Comparison of ENCODE assay signal across 10 cellular contexts in the genomic region with DNA sequence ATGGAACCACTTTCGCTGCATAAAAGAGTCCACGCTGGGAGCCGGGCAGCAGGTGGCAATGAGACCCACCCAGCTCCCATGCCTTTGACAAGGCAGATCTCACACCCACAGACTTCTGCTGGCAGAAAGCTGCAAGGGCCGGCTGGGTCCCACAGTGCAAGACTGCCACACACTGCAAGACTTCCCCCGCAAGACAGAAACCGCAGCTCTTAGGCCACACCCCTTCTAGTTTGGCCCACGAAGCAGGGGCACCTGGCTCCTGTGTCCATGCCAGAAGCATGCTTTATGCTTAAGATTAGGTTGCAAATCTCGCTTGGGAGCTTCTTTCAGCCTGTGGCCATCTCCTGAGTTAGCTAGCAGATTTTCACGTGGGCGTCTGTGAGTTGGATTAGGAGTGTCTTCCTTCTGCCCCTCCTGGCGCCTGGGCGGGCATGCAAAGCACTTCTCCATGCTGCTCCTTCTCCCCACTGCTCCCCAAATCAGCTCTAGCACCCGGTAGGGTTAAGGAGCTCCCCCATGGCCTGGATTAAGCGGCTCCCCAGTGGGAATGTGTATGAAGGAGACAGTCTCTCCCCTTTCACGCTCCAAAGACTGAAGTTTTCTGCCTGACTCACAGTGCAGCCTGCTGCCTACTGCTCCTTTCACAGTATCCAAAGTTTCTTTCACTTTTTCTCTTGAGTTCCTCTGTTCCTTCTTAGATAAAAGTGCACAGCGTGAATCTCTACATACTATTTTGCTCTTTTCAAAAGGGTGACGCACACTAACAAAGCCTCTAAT. TPM values are rescaled to one million over a fixed set of nuclear protein-coding genes. Genes with fewer than 3 reads are reported as not detected.
DNase-seq lines count a peak whose midpoint lies in the region; ATAC-seq and TF ChIP-seq lines count a peak whose summit lies in the region.
"Had no signal": no experiment of that assay in that cellular context is flagged by ENCODE, and none has a peak within 500 bp of the region (broad histone marks: within the 10 kb centered on the region; RNA-seq: fewer than 3 reads in every experiment).

No MANE protein-coding gene starts in this region.

- H3K27me3 ChIP-seq in SJCRH30, result no peaks in the 10 kb centered on the region
- no peaks in the 10 kb centered on the region for H3K27me3 ChIP-seq in cardiac muscle cell
- H3K27me3 ChIP-seq in gastrocnemius medialis, result no peaks in the 10 kb centered on the region

- in situ Hi-C loops in gastrocnemius medialis (cut with MboI; ENCODE audit: low sequenced_read_pairs in 4 of 4), result loop anchor here in 1 of 4 donors (25.0 kb wide), 1 partner anchor 1118 kb away; no protein-coding TSS in a partner anchor

- TF ChIP-seq CTCF in cardiac muscle cell (IDR thresholded peaks at IDR 0.05; ENCODE audit: low read depth, low read length) (no peak), gastrocnemius medialis (IDR thresholded peaks at IDR 0.05 in 4 of 5, conservative IDR thresholded peaks at IDR 0.05 in 1 of 5) (no peak)

- H3K36me3 ChIP-seq in SJCRH30 (peaks cover 5% of the 10 kb centered on the region; the same call in 1 of the 2 replicates), cardiac muscle cell (no peaks in the 10 kb centered on the region), gastrocnemius medialis (no peaks in the 10 kb centered on the region)

- peaks cover 14 to 18% of the 10 kb centered on the region in 2 donors for H3K9me3 Mint-ChIP-seq in activated naive CD4-positive, alpha-beta T cell treated with anti-CD3 and anti-CD28 coated beads, Interleukin-2, amount 50 U/mL, for 72 hours

- DNase-seq in SJCRH30 (peak in 1 of 2 experiments; percentile 18), cardiac muscle cell (ENCODE audit: low read depth in 1 of 2, low spot score in 1 of 2) (peak; percentile 11 to 64), gastrocnemius medialis (no peak), HPDE6-E6E7 (ENCODE audit: extremely low spot score) (no peak)
- no peak for DNase-seq in activated naive CD4-positive, alpha-beta T cell treated with anti-CD3 and anti-CD28 coated beads, Interleukin-2, amount 50 U/mL, for 72 hours (ENCODE audit: low spot score in 2 of 2)
- DNase-seq: Karpas-422 had no signal

- H3K27ac ChIP-seq in SJCRH30 (no peak overlapping the region), cardiac muscle cell (no peak overlapping the region), gastrocnemius medialis (peak overlapping the region; percentile 14 to 43 (median 34))

- intact Hi-C loops in gastrocnemius medialis (cut with DNase I; ENCODE audit: low total_unique reads), result no loop called here

- TF ChIP-seq POLR2A in gastrocnemius medialis (IDR thresholded peaks at IDR 0.05), result no peak

- peak; percentile 65 for ATAC-seq in GM18517 (IDR thresholded peaks at IDR 0.05; ENCODE audit: unreplicated experiment)
- peak in 1 of 2 donors; percentile 50 for ATAC-seq in gastrocnemius medialis
- no peak for ATAC-seq in GM18502 (IDR thresholded peaks at IDR 0.05; ENCODE audit: poor library complexity, unreplicated experiment)
- no peak for ATAC-seq in HG03521 (IDR thresholded peaks at IDR 0.05; ENCODE audit: unreplicated experiment)
- ATAC-seq in activated naive CD4-positive, alpha-beta T cell treated with anti-CD3 and anti-CD28 coated beads, Interleukin-2, amount 50 U/mL, for 72 hours, result no peak
- ATAC-seq: stimulated activated memory B cell treated with anti-CD40 and anti-IgM and Interleukin-4, amounts not matched to agents 10 μg/mL and 1 μg/mL and 100 μg/mL, for 72 hours had no signal

- H3K4me1 ChIP-seq in SJCRH30 (peaks cover 6% of the 10 kb centered on the region; the same call in 1 of the 2 replicates), cardiac muscle cell (ENCODE audit: low read depth) (peaks cover 7% of the 10 kb centered on the region), gastrocnemius medialis (no peaks in the 10 kb centered on the region)

- H3K9me3 ChIP-seq in SJCRH30 (replicated peaks), result peaks cover 3% of the 10 kb centered on the region; the same call in 1 of the 2 replicates
- H3K9me3 ChIP-seq in cardiac muscle cell (ENCODE audit: low read depth), result no peaks in the 10 kb centered on the region
- no peaks in the 10 kb centered on the region for H3K9me3 ChIP-seq in gastrocnemius medialis

- peak overlapping the region; percentile 17 for H3K4me3 ChIP-seq in SJCRH30
- no peak overlapping the region for H3K4me3 ChIP-seq in cardiac muscle cell
- H3K4me3 ChIP-seq in gastrocnemius medialis, result peak overlapping the region in 3 of 4 donors; percentile 18 to 27 (median 24)

- H3K36me3 Mint-ChIP-seq in activated naive CD4-positive, alpha-beta T cell treated with anti-CD3 and anti-CD28 coated beads, Interleukin-2, amount 50 U/mL, for 72 hours, result peaks cover 0 to 3% of the 10 kb centered on the region in 2 donors
- H3K36me3 Mint-ChIP-seq: stimulated activated memory B cell treated with anti-CD40 and anti-IgM and Interleukin-4, amounts not matched to agents 10 μg/mL and 1 μg/mL and 100 μg/mL, for 72 hours had no signal

- no peak overlapping the region for H3K27ac Mint-ChIP-seq in activated naive CD4-positive, alpha-beta T cell treated with anti-CD3 and anti-CD28 coated beads, Interleukin-2, amount 50 U/mL, for 72 hours
- H3K27ac Mint-ChIP-seq: stimulated activated memory B cell treated with anti-CD40 and anti-IgM and Interleukin-4, amounts not matched to agents 10 μg/mL and 1 μg/mL and 100 μg/mL, for 72 hours had no signal

RNA-seq across cellular contexts. Expression of gene GPC6, which starts 17.7 kb away (rescaled TPM):
- total RNA-seq in SJCRH30 (2014; rRNA removed; shearing (Covaris generic)), result 19.5 and 21.1 TPM in 2 replicates
- total RNA-seq in cardiac muscle cell, result 31.4 and 43.3 TPM in 2 replicates
- polyA plus RNA-seq in cardiac muscle cell, result 13.3 and 14.4 TPM in 2 replicates
- total RNA-seq in gastrocnemius medialis, result under 1 TPM; 0.47 to 0.88 (median 0.59) TPM
- total RNA-seq in activated naive CD4-positive, alpha-beta T cell treated with anti-CD3 and anti-CD28 coated beads, Interleukin-2, amount 50 U/mL, for 72 hours, result not detected

Comparison
In these comparisons a context has a peak if more than half of its experiments do, and no peak if none do; other contexts are left out.
1. DNase-seq: peak in cardiac muscle cell (2 of 2); none in gastrocnemius medialis (0 of 2), HPDE6-E6E7 (single experiment) and activated naive CD4-positive, alpha-beta T cell treated with anti-CD3 and anti-CD28 coated beads, Interleukin-2, amount 50 U/mL, for 72 hours (0 of 2).
2. H3K27ac ChIP-seq: peak in gastrocnemius medialis (4 of 4); none in SJCRH30 (single experiment) and cardiac muscle cell (single experiment).
3. RNA of gene GPC6, which starts 17.7 kb away (total RNA-seq): 31.4 to 43.3 TPM in cardiac muscle cell and 19.5 to 21.1 TPM in SJCRH30; 0.47 to 0.88 TPM in gastrocnemius medialis and not detected in activated naive CD4-positive, alpha-beta T cell treated with anti-CD3 and anti-CD28 coated beads, Interleukin-2, amount 50 U/mL, for 72 hours; every median in the first group is over 10 times any median in the second.